ENCODE assay signal across 15 cellular contexts in genomic region chr4:145842224-145842887, GRCh38.
DNase-seq lines count a peak whose midpoint lies in the region; ATAC-seq and TF ChIP-seq lines count a peak whose summit lies in the region.
"Had no signal": no experiment of that assay in that cellular context is flagged by ENCODE, and none has a peak within 500 bp of the region (broad histone marks: within the 10 kb centered on the region; RNA-seq: fewer than 3 reads in every experiment).

No MANE protein-coding gene starts in this region.

- H3K4me3 Mint-ChIP-seq in memory B cell (no peak overlapping the region), type B pancreatic cell (no peak overlapping the region)
- H3K4me3 Mint-ChIP-seq: activated CD4-positive, alpha-beta T cell treated with anti-CD3 and anti-CD28 coated beads, Interleukin-2, amount 10 ng/mL, durations not matched to agents 7 days and 5 days had no signal

- H3K4me3 ChIP-seq in AG10803 (ENCODE audit: low read length) (no peak overlapping the region), choroid plexus epithelial cell (ENCODE audit: low read depth, low read length) (no peak overlapping the region)
- no peak overlapping the region for H3K4me3 ChIP-seq in effector memory CD4-positive, alpha-beta T cell (ENCODE audit: insufficient read depth, low read depth, low read length, poor library complexity, severe bottlenecking)

- no peaks in the 10 kb centered on the region for H3K9me3 ChIP-seq in effector memory CD4-positive, alpha-beta T cell (ENCODE audit: control insufficient read depth, low read length)

- H3K27ac Mint-ChIP-seq in memory B cell (peak overlapping the region; percentile 18), type B pancreatic cell (no peak overlapping the region)

- no peak for TF ChIP-seq CTCF in AG10803 (conservative IDR thresholded peaks at IDR 0.05; ENCODE audit: low read length)
- TF ChIP-seq CTCF in choroid plexus epithelial cell (conservative IDR thresholded peaks at IDR 0.05; ENCODE audit: low read depth, low read length) = no peak
- TF ChIP-seq CTCF in type B pancreatic cell (conservative IDR thresholded peaks at IDR 0.05) = no peak

- no peaks in the 10 kb centered on the region for H3K4me1 ChIP-seq in effector memory CD4-positive, alpha-beta T cell (ENCODE audit: control insufficient read depth, insufficient read depth, low read length, poor library complexity, severe bottlenecking)

- H3K9me3 Mint-ChIP-seq in memory B cell = no peaks in the 10 kb centered on the region
- H3K9me3 Mint-ChIP-seq in type B pancreatic cell = no peaks in the 10 kb centered on the region
- H3K9me3 Mint-ChIP-seq: activated CD4-positive, alpha-beta T cell treated with anti-CD3 and anti-CD28 coated beads, Interleukin-2, amount 10 ng/mL, durations not matched to agents 7 days and 5 days had no signal

- no peaks in the 10 kb centered on the region for H3K27me3 Mint-ChIP-seq in memory B cell
- no peaks in the 10 kb centered on the region for H3K27me3 Mint-ChIP-seq in type B pancreatic cell
- H3K27me3 Mint-ChIP-seq: activated CD4-positive, alpha-beta T cell treated with anti-CD3 and anti-CD28 coated beads, Interleukin-2, amount 10 ng/mL, durations not matched to agents 7 days and 5 days had no signal

- H3K36me3 ChIP-seq in effector memory CD4-positive, alpha-beta T cell (ENCODE audit: control insufficient read depth, insufficient read depth, low read length) = no peaks in the 10 kb centered on the region

- ATAC-seq in memory B cell (ENCODE audit: low read depth) (no peak), GM21737 (IDR thresholded peaks at IDR 0.05; ENCODE audit: unreplicated experiment) (no peak), HG03354 (IDR thresholded peaks at IDR 0.05; ENCODE audit: poor library complexity, severe bottlenecking, unreplicated experiment) (no peak)
- ATAC-seq: stimulated activated naive CD8-positive, alpha-beta T cell treated with anti-CD3 and anti-CD28 coated beads, Interleukin-15, Interleukin-2, amounts not matched to agents 100 U/mL and 50 U/mL, for 24 hours had no signal

- no peak overlapping the region for H3K27ac ChIP-seq in effector memory CD4-positive, alpha-beta T cell (ENCODE audit: insufficient read depth, low read length, poor library complexity, severe bottlenecking)

- H3K27me3 ChIP-seq in effector memory CD4-positive, alpha-beta T cell (replicated peaks; ENCODE audit: control insufficient read depth, insufficient read depth, low read length, poor library complexity, severe bottlenecking) = no peaks in the 10 kb centered on the region

- peak; percentile 12 for DNase-seq in AG10803 (ENCODE audit: low read depth)
- DNase-seq in HT1080 (ENCODE audit: low read depth) = peak; percentile 32
- DNase-seq in choroid plexus epithelial cell (ENCODE audit: low read depth) = peak; percentile 38
- DNase-seq in memory B cell (ENCODE audit: low spot score in 2 of 2) = no peak
- DNase-seq in type B pancreatic cell (ENCODE audit: extremely low spot score, unreplicated experiment) = no peak
- no peak for DNase-seq in effector memory CD4-positive, alpha-beta T cell
- DNase-seq: activated CD4-positive, alpha-beta T cell treated with anti-CD3 and anti-CD28 coated beads, Interleukin-2, amount 10 ng/mL, durations not matched to agents 7 days and 5 days; activated T-cell treated with anti-CD3 and anti-CD28 coated beads, Interleukin-2, amount 50 U/mL, for 1 hour; Calu3; cerebellar nuclear complex; kidney; NCI-H1694; stimulated activated naive CD8-positive, alpha-beta T cell treated with anti-CD3 and anti-CD28 coated beads, Interleukin-15, Interleukin-2, amounts not matched to agents 100 U/mL and 50 U/mL, for 24 hours had no signal

- H3K36me3 Mint-ChIP-seq in memory B cell = peaks cover 31% of the 10 kb centered on the region
- peaks cover 55% of the 10 kb centered on the region for H3K36me3 Mint-ChIP-seq in type B pancreatic cell

- H3K4me1 Mint-ChIP-seq in memory B cell (peaks cover 13% of the 10 kb centered on the region), type B pancreatic cell (ENCODE audit: unreplicated experiment) (peaks cover 3% of the 10 kb centered on the region)

Comparison
In these comparisons a context has a peak if more than half of its experiments do, and no peak if none do; other contexts are left out.
1. DNase-seq: peak in AG10803 (single experiment), HT1080 (single experiment) and choroid plexus epithelial cell (single experiment); none in memory B cell (0 of 2), type B pancreatic cell (single experiment) and effector memory CD4-positive, alpha-beta T cell (0 of 3).